Comparison of ENCODE assay signal across 8 cellular contexts in genomic region chr22:45977003-45977395, GRCh38. TPM values are rescaled to one million over a fixed set of nuclear protein-coding genes. Genes with fewer than 3 reads are reported as not detected.
A peak's percentile ranks its signal among the peaks of the same experiment; 100 is the strongest.
DNase-seq lines count a peak whose midpoint lies in the region; ATAC-seq, FAIRE-seq and TF ChIP-seq lines count a peak whose summit lies in the region.

WNT7B (minus strand) TSS chr22:45977162; CDS start chr22:45976754, 408 bp downstream.

- no peaks in the 10 kb centered on the region for H4K20me1 ChIP-seq in Karpas-422 (ENCODE audit: insufficient read depth, low read depth, low read length)

- H3K36me3 ChIP-seq in Karpas-422 (ENCODE audit: insufficient read depth, low read length) = no peaks in the 10 kb centered on the region

- peaks cover 54% of the 10 kb centered on the region for H3K27me3 Mint-ChIP-seq in brain
- H3K27me3 Mint-ChIP-seq in naive thymus-derived CD8-positive, alpha-beta T cell = peaks cover 16 to 43% (median 25%) of the 10 kb centered on the region in 5 donors

- no peaks in the 10 kb centered on the region for H3K36me3 Mint-ChIP-seq in brain
- no peaks in the 10 kb centered on the region for H3K36me3 Mint-ChIP-seq in naive thymus-derived CD8-positive, alpha-beta T cell

- TF ChIP-seq CTCF in brain (conservative IDR thresholded peaks at IDR 0.05) = no peak

- H3K9me2 ChIP-seq in Karpas-422 (replicated peaks; ENCODE audit: insufficient read depth, low read length) = no peaks in the 10 kb centered on the region

- H3K4me1 Mint-ChIP-seq in brain = peaks cover 22% of the 10 kb centered on the region
- H3K4me1 Mint-ChIP-seq in naive thymus-derived CD8-positive, alpha-beta T cell = peaks cover 6 to 16% (median 15%) of the 10 kb centered on the region in 4 donors

- no peak within 1 kb of the TSS for H3K9ac ChIP-seq in Karpas-422 (ENCODE audit: low read length)

- H3K4me1 ChIP-seq in Karpas-422 (ENCODE audit: low read length) = peaks cover 7% of the 10 kb centered on the region

- no peak for FAIRE-seq in GM12892 (lab: Jason Lieb, UNC)

- no peaks in the 10 kb centered on the region for H3K27me3 ChIP-seq in Karpas-422 (ENCODE audit: low read length)

- POLR2A ChIA-PET in naive thymus-derived CD8-positive, alpha-beta T cell (lab: Charles Lee) = no interaction called here

- H3K4me3 Mint-ChIP-seq in brain = peak within 1 kb of the TSS; percentile 78 to 86 (median 83)
- peak within 1 kb of the TSS; percentile 15 to 78 (median 62) for H3K4me3 Mint-ChIP-seq in naive thymus-derived CD8-positive, alpha-beta T cell

- no peak for TF ChIP-seq POLR2A in GM12892 (IDR thresholded peaks at IDR 0.05; ENCODE audit: low read depth, low read length)

- no peak within 1 kb of the TSS for H2AFZ ChIP-seq in Karpas-422 (ENCODE audit: low read length)

- peak within 1 kb of the TSS in 2 of 5 experiments; percentile 44 to 58 for H3K27ac Mint-ChIP-seq in brain
- peak within 1 kb of the TSS in 3 of 10 donors; percentile 6 to 41 (median 34) for H3K27ac Mint-ChIP-seq in naive thymus-derived CD8-positive, alpha-beta T cell

- no peaks in the 10 kb centered on the region for H3K79me2 ChIP-seq in Karpas-422 (ENCODE audit: low read length)

- no peak within 1 kb of the TSS for H3K27ac ChIP-seq in Karpas-422 (ENCODE audit: low read length)

- H3K4me2 ChIP-seq in Karpas-422 (ENCODE audit: low read depth, low read length, poor library complexity, severe bottlenecking) = no peak within 1 kb of the TSS

- peaks cover 0 to 3% (median 0%) of the 10 kb centered on the region in 5 experiments for H3K9me3 Mint-ChIP-seq in brain
- H3K9me3 Mint-ChIP-seq in naive thymus-derived CD8-positive, alpha-beta T cell = peaks cover 0 to 2% (median 0%) of the 10 kb centered on the region in 9 donors

- H3K9me3 ChIP-seq in Karpas-422 (ENCODE audit: low read length) = no peaks in the 10 kb centered on the region

- no peak for ATAC-seq in naive thymus-derived CD8-positive, alpha-beta T cell
- no peak for ATAC-seq in HG03460 (IDR thresholded peaks at IDR 0.05; ENCODE audit: unreplicated experiment)

- H3K4me3 ChIP-seq in Karpas-422 (ENCODE audit: low read length) = no peak within 1 kb of the TSS

- DNase-seq in COR-L47 (lab: John Stamatoyannopoulos, UW) = peak; percentile 74
- peak; percentile 67 for DNase-seq in M059J (ENCODE audit: low read depth)
- peak in 2 of 10 donors; percentile 6 to 10 for DNase-seq in naive thymus-derived CD8-positive, alpha-beta T cell
- no peak for DNase-seq in COLO829 (ENCODE audit: low spot score)
- no peak for DNase-seq in Karpas-422
- no peak for DNase-seq in GM12892 (ENCODE audit: insufficient read length)

RNA-seq across cellular contexts. Expression of gene WNT7B, which starts in this region (rescaled TPM):
- 14.2 and 26.6 TPM in 2 replicates for total RNA-seq in M059J (2014; rRNA removed; shearing (Covaris generic))
- polyA plus RNA-seq in brain (ENCODE audit: insufficient read depth, low read depth, low replicate concordance) = 15.9 TPM
- not detected for total RNA-seq in naive thymus-derived CD8-positive, alpha-beta T cell
- polyA plus RNA-seq in naive thymus-derived CD8-positive, alpha-beta T cell = not detected
- total RNA-seq in Karpas-422 (2014; rRNA removed; shearing (Covaris generic); ENCODE audit: low replicate concordance) = not detected in 2 replicates
- polyA plus RNA-seq in GM12892 (2012; ENCODE audit: missing spikeins) = 0.23 TPM

Comparison
In these comparisons a context has a peak if more than half of its experiments do, and no peak if none do; other contexts are left out.
1. RNA of gene WNT7B (total RNA-seq): 14.2 to 26.6 TPM in M059J; not detected in naive thymus-derived CD8-positive, alpha-beta T cell and not detected in Karpas-422; every median in the first group is over 10 times any median in the second.
2. RNA of gene WNT7B (polyA plus RNA-seq): 15.9 TPM in brain (single experiment); not detected in naive thymus-derived CD8-positive, alpha-beta T cell; every median in the first group is over 10 times any median in the second.
3. DNase-seq: peak in COR-L47 (single experiment) and M059J (single experiment); none in COLO829 (single experiment), Karpas-422 (single experiment) and GM12892 (single experiment).